In the genomic region with DNA sequence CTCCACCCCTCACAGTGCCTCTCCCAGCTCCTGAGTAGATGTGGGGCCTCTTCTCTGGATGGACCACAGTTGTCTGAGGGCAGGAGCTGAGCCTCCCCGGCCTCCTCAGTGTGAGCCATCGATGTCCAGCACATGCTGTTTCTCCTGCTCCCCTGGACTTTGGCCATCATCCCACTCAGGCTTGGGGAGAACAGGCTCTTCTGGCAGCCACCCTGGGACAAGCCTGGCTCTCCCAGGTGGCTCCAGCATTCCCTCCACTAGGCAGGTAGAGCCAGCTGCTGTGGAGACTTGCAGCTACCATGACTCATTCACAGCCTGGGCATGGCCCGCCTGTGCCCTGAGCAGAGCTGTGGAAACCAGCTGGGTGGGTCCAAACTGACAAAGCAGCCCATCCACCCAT, we compare ENCODE assay signal across 1 cellular context.
TF ChIP-seq lines count a peak whose summit lies in the region.

No MANE protein-coding gene starts in this region.

TF ChIP-seq in HepG2, 621 proteins besides CTCF, POLR2A, EP300 and RAD21 (continued from another document):
- TF ChIP-seq, protein P1, sequence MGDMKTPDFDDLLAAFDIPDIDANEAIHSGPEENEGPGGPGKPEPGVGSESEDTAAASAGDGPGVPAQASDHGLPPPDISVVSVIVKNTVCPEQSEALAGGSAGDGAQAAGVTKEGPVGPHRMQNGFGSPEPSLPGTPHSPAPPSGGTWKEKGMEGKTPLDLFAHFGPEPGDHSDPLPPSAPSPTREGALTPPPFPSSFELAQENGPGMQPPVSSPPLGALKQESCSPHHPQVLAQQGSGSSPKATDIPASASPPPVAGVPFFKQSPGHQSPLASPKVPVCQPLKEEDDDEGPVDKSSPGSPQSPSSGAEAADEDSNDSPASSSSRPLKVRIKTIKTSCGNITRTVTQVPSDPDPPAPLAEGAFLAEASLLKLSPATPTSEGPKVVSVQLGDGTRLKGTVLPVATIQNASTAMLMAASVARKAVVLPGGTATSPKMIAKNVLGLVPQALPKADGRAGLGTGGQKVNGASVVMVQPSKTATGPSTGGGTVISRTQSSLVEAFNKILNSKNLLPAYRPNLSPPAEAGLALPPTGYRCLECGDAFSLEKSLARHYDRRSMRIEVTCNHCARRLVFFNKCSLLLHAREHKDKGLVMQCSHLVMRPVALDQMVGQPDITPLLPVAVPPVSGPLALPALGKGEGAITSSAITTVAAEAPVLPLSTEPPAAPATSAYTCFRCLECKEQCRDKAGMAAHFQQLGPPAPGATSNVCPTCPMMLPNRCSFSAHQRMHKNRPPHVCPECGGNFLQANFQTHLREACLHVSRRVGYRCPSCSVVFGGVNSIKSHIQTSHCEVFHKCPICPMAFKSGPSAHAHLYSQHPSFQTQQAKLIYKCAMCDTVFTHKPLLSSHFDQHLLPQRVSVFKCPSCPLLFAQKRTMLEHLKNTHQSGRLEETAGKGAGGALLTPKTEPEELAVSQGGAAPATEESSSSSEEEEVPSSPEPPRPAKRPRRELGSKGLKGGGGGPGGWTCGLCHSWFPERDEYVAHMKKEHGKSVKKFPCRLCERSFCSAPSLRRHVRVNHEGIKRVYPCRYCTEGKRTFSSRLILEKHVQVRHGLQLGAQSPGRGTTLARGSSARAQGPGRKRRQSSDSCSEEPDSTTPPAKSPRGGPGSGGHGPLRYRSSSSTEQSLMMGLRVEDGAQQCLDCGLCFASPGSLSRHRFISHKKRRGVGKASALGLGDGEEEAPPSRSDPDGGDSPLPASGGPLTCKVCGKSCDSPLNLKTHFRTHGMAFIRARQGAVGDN (CRISPR knock-in tag; IDR thresholded peaks at IDR 0.05), result peak; percentile 91
